Comparison of ENCODE assay signal across 12 cellular contexts in genomic region chr10:69383485-69384089, GRCh38. TPM values are rescaled to one million over a fixed set of nuclear protein-coding genes. Genes with fewer than 3 reads are reported as not detected.
DNase-seq lines count a peak whose midpoint lies in the region; ATAC-seq and TF ChIP-seq lines count a peak whose summit lies in the region.
"Had no signal": no experiment of that assay in that cellular context is flagged by ENCODE, and none has a peak within 500 bp of the region (broad histone marks: within the 10 kb centered on the region; RNA-seq: fewer than 3 reads in every experiment).

No MANE protein-coding gene starts in this region.

- DNase-seq in NCI-H82 (lab: John Stamatoyannopoulos, UW) (peak; percentile 6), NCI-H82 treated with DMSO at 0.1 percent for 48 hours (lab: John Stamatoyannopoulos, UW; ENCODE audit: unreplicated experiment) (no peak), hepatic stellate cell (ENCODE audit: low spot score) (peak; percentile 84), testis (peak; percentile 68), caudate nucleus (lab: John Stamatoyannopoulos, UW) (no peak)
- no peak for DNase-seq in effector memory CD8-positive, alpha-beta T cell
- DNase-seq in stimulated activated CD4-positive, alpha-beta T cell treated with anti-CD3 and anti-CD28 coated beads, Interleukin-15, amount 100 ng/mL, for 24 hours = no peak
- DNase-seq: NCI-H524, nephron progenitor cell had no signal

- H3K9me3 ChIP-seq in testis = no peaks in the 10 kb centered on the region

- ATAC-seq in effector memory CD8-positive, alpha-beta T cell (replicated peaks) = no peak

- H3K27ac Mint-ChIP-seq in effector memory CD8-positive, alpha-beta T cell = peak overlapping the region in 1 of 2 donors; percentile 54
- H3K27ac Mint-ChIP-seq: B cell, nephron progenitor cell had no signal

- WGBS in testis, 2 donors = 36 to 70% methylated on average over 3 to 4 of the region's 4 CpGs

- TF ChIP-seq CTCF in testis (IDR thresholded peaks at IDR 0.05) = no peak

- H3K27me3 ChIP-seq in testis = no peaks in the 10 kb centered on the region

- H3K4me1 Mint-ChIP-seq in effector memory CD8-positive, alpha-beta T cell (ENCODE audit: low read depth in 2 of 2) = no peaks in the 10 kb centered on the region

- H3K36me3 Mint-ChIP-seq in effector memory CD8-positive, alpha-beta T cell (ENCODE audit: insufficient read depth) = peaks cover 87% of the 10 kb centered on the region

- no peak overlapping the region for H3K4me3 ChIP-seq in testis

- no peaks in the 10 kb centered on the region for H3K27me3 Mint-ChIP-seq in effector memory CD8-positive, alpha-beta T cell
- H3K27me3 Mint-ChIP-seq: B cell had no signal

- H3K27ac ChIP-seq in angular gyrus (ENCODE audit: low read depth, low read length) (peak overlapping the region; percentile 44), testis (no peak overlapping the region), caudate nucleus (ENCODE audit: low read depth, low read length) (no peak overlapping the region)

- no peak for TF ChIP-seq POLR2A in testis (IDR thresholded peaks at IDR 0.05)

- intact Hi-C loops in testis (cut with DNase I; ENCODE audit: low total_unique reads) = no loop called here

- no peak overlapping the region for H3K4me3 Mint-ChIP-seq in effector memory CD8-positive, alpha-beta T cell
- H3K4me3 Mint-ChIP-seq: B cell; nephron progenitor cell; T-helper 2 cell treated with Interferon-gamma antibody and Interleukin-4, amounts not matched to agents 5 μg/mL and 100 μg/mL, for 36 hours had no signal

- no peaks in the 10 kb centered on the region for H3K9me3 Mint-ChIP-seq in effector memory CD8-positive, alpha-beta T cell
- H3K9me3 Mint-ChIP-seq: nephron progenitor cell; T-helper 2 cell treated with Interferon-gamma antibody and Interleukin-4, amounts not matched to agents 5 μg/mL and 100 μg/mL, for 36 hours had no signal

- H3K36me3 ChIP-seq in testis (ENCODE audit: low read depth, missing control alignments) = no peaks in the 10 kb centered on the region

- no peaks in the 10 kb centered on the region for H3K4me1 ChIP-seq in testis

RNA-seq across cellular contexts. Expression of gene TACR2, which starts 33.1 kb away (rescaled TPM):
- under 1 TPM; 0.74 to 0.87 TPM for total RNA-seq in testis
- polyA plus RNA-seq in testis (ENCODE audit: insufficient read depth, low read depth, low replicate concordance) = 0.91 TPM
- total RNA-seq: B cell had no signal

Comparison
In these comparisons a context has a peak if more than half of its experiments do, and no peak if none do; other contexts are left out.
1. DNase-seq: peak in NCI-H82 (single experiment), hepatic stellate cell (single experiment) and testis (single experiment); none in NCI-H82 treated with DMSO at 0.1 percent for 48 hours (single experiment), effector memory CD8-positive, alpha-beta T cell (0 of 3), caudate nucleus (0 of 61) and stimulated activated CD4-positive, alpha-beta T cell treated with anti-CD3 and anti-CD28 coated beads, Interleukin-15, amount 100 ng/mL, for 24 hours (single experiment).